Comparison of ENCODE assay signal across 29 cellular contexts in genomic region chr11:91922846-91923245, GRCh38.
"Had no signal": no experiment of that assay in that cellular context is flagged by ENCODE, and none has a peak within 500 bp of the region (broad histone marks: within the 10 kb centered on the region; RNA-seq: fewer than 3 reads in every experiment).

No MANE protein-coding gene starts in this region.

- H3K27ac ChIP-seq: ascending aorta, body of pancreas, breast epithelium had no signal

- H3K27me3 ChIP-seq: ascending aorta, body of pancreas, breast epithelium had no signal

- H3K9me3 Mint-ChIP-seq: activated naive CD4-positive, alpha-beta T cell treated with anti-CD3 and anti-CD28 coated beads, Interleukin-2, amount 50 U/mL, for 24 hours had no signal

- H3K4me1 ChIP-seq: ascending aorta, body of pancreas, breast epithelium had no signal

- H3K4me3 Mint-ChIP-seq: activated CD4-positive, alpha-beta T cell treated with anti-CD3 and anti-CD28 coated beads for 36 hours; activated CD4-positive, alpha-beta T cell treated with anti-CD3 and anti-CD28 coated beads, Interleukin-2, amount 10 ng/mL, durations not matched to agents 7 days and 5 days; activated CD8-positive, alpha-beta T cell treated with anti-CD3 and anti-CD28 coated beads, Interleukin-2, amount 10 ng/mL, durations not matched to agents 7 days and 5 days; activated naive CD4-positive, alpha-beta T cell treated with anti-CD3 and anti-CD28 coated beads, Interleukin-2, amount 50 U/mL, for 24 hours; activated naive CD8-positive, alpha-beta T cell treated with anti-CD3 and anti-CD28 coated beads, Interleukin-2, amount 10 ng/mL, durations not matched to agents 7 days and 5 days; activated T-cell treated with anti-CD3 and anti-CD28 coated beads, Interleukin-2, amount 50 U/mL, for 24 hours; T-helper 1 cell treated with Interleukin-12 subunit alpha and Interleukin-12 subunit beta and Interleukin-4 antibody, amounts not matched to agents 30 μg/mL and 1 μg/mL, for 36 hours; T-helper 2 cell treated with Interferon-gamma antibody and Interleukin-4, amounts not matched to agents 5 μg/mL and 100 μg/mL, for 36 hours had no signal

- DNase-seq: activated CD4-positive, alpha-beta T cell treated with anti-CD3 and anti-CD28 coated beads for 36 hours; activated CD4-positive, alpha-beta T cell treated with anti-CD3 and anti-CD28 coated beads, Interleukin-2, amount 10 ng/mL, durations not matched to agents 7 days and 5 days; activated CD4-positive, alpha-beta T cell treated with anti-CD3 and anti-CD28 coated beads, Interleukin-2, amount 50 U/mL, for 48 hours; activated CD8-positive, alpha-beta T cell treated with anti-CD3 and anti-CD28 coated beads, Interleukin-2, amount 10 ng/mL, durations not matched to agents 7 days and 5 days; activated gamma-delta T cell; activated naive CD4-positive, alpha-beta T cell treated with Interleukin-2 at 50 U/mL for 16 hours; activated naive CD8-positive, alpha-beta T cell treated with anti-CD3 and anti-CD28 coated beads, Interleukin-2, amount 10 ng/mL, durations not matched to agents 7 days and 5 days; activated T-cell treated with anti-CD3 and anti-CD28 coated beads, Interleukin-2, amount 50 U/mL, for 24 hours; amygdala; body of pancreas; Kasumi-1; KG1; MM.1S; NCI-H1092 treated with DMSO at 0.1 percent for 48 hours; NCI-H1417; NCI-H146; NCI-H187; NCI-H2029 treated with DMSO at 0.1 percent for 48 hours; NCI-H2171 treated with DMSO at 0.1 percent for 48 hours; NCI-H2227 treated with DMSO at 0.1 percent for 48 hours; NCI-H510A treated with DMSO at 0.1 percent for 48 hours; Right ventricle myocardium superior had no signal

- H3K36me3 ChIP-seq: ascending aorta, breast epithelium had no signal

- H3K9me3 ChIP-seq: ascending aorta, body of pancreas, breast epithelium had no signal

- H3K27me3 Mint-ChIP-seq: activated CD4-positive, alpha-beta T cell treated with anti-CD3 and anti-CD28 coated beads for 36 hours; activated CD4-positive, alpha-beta T cell treated with anti-CD3 and anti-CD28 coated beads, Interleukin-2, amount 10 ng/mL, durations not matched to agents 7 days and 5 days; activated naive CD4-positive, alpha-beta T cell treated with anti-CD3 and anti-CD28 coated beads, Interleukin-2, amount 50 U/mL, for 24 hours; activated naive CD8-positive, alpha-beta T cell treated with anti-CD3 and anti-CD28 coated beads, Interleukin-2, amount 10 ng/mL, durations not matched to agents 7 days and 5 days; activated T-cell treated with anti-CD3 and anti-CD28 coated beads, Interleukin-2, amount 50 U/mL, for 24 hours had no signal

- FAIRE-seq: TTC549 had no signal

- H3K4me1 Mint-ChIP-seq: activated CD4-positive, alpha-beta T cell treated with anti-CD3 and anti-CD28 coated beads for 36 hours; activated CD4-positive, alpha-beta T cell treated with anti-CD3 and anti-CD28 coated beads, Interleukin-2, amount 10 ng/mL, durations not matched to agents 7 days and 5 days; activated naive CD4-positive, alpha-beta T cell treated with anti-CD3 and anti-CD28 coated beads, Interleukin-2, amount 50 U/mL, for 24 hours; activated naive CD8-positive, alpha-beta T cell treated with anti-CD3 and anti-CD28 coated beads, Interleukin-2, amount 10 ng/mL, durations not matched to agents 7 days and 5 days had no signal

- H3K36me3 Mint-ChIP-seq: activated naive CD4-positive, alpha-beta T cell treated with anti-CD3 and anti-CD28 coated beads, Interleukin-2, amount 50 U/mL, for 24 hours; activated naive CD8-positive, alpha-beta T cell treated with anti-CD3 and anti-CD28 coated beads, Interleukin-2, amount 10 ng/mL, durations not matched to agents 7 days and 5 days had no signal

- H3K27ac Mint-ChIP-seq: activated CD4-positive, alpha-beta T cell treated with anti-CD3 and anti-CD28 coated beads for 36 hours; activated CD4-positive, alpha-beta T cell treated with anti-CD3 and anti-CD28 coated beads, Interleukin-2, amount 10 ng/mL, durations not matched to agents 7 days and 5 days; activated CD8-positive, alpha-beta T cell treated with anti-CD3 and anti-CD28 coated beads, Interleukin-2, amount 10 ng/mL, durations not matched to agents 7 days and 5 days; activated naive CD4-positive, alpha-beta T cell treated with anti-CD3 and anti-CD28 coated beads, Interleukin-2, amount 50 U/mL, for 24 hours; activated naive CD8-positive, alpha-beta T cell treated with anti-CD3 and anti-CD28 coated beads, Interleukin-2, amount 10 ng/mL, durations not matched to agents 7 days and 5 days; activated T-cell treated with anti-CD3 and anti-CD28 coated beads, Interleukin-2, amount 50 U/mL, for 24 hours; activated T-helper 2 cell treated with anti-CD3 and anti-CD28 coated beads, Interferon-gamma antibody, Interleukin-2, Interleukin-4, amounts not matched to agents 10 μg/mL and 5 μg/mL and 100 μg/mL, durations not matched to agents 14 hours and 24 hours and 36 hours; T-helper 1 cell treated with Interleukin-12 subunit alpha and Interleukin-12 subunit beta and Interleukin-4 antibody, amounts not matched to agents 30 μg/mL and 1 μg/mL, for 36 hours; T-helper 2 cell treated with Interferon-gamma antibody and Interleukin-4, amounts not matched to agents 5 μg/mL and 100 μg/mL, for 36 hours had no signal

- H3K4me3 ChIP-seq: ascending aorta, body of pancreas, breast epithelium had no signal
